Comparison of ENCODE assay signal across 8 cellular contexts in genomic region chr7:130912086-130912909, GRCh38.
A peak's percentile ranks its signal among the peaks of the same experiment; 100 is the strongest.
DNase-seq lines count a peak whose midpoint lies in the region; ATAC-seq and TF ChIP-seq lines count a peak whose summit lies in the region.

No MANE protein-coding gene starts in this region.

- peak; percentile 83 for DNase-seq in PC-3
- DNase-seq in neuronal stem cell (ENCODE audit: low spot score): no peak
- DNase-seq in NCI-H2029 treated with DMSO at 0.1 percent for 48 hours (lab: John Stamatoyannopoulos, UW): no peak
- DNase-seq in midbrain (lab: John Stamatoyannopoulos, UW): no peak

- H4K91ac ChIP-seq in neuronal stem cell (ENCODE audit: low read depth, low read length, poor library complexity): no peak overlapping the region

- ATAC-seq in GM21360 (IDR thresholded peaks at IDR 0.05; ENCODE audit: unreplicated experiment) (peak; percentile 1), PC-3 (peak; percentile 10), HG03025 (IDR thresholded peaks at IDR 0.05; ENCODE audit: low FRiP score, unreplicated experiment) (no peak)

- no peak overlapping the region for H3K23ac ChIP-seq in neuronal stem cell (ENCODE audit: low read depth, low read length, poor library complexity)

- H3K79me1 ChIP-seq in neuronal stem cell (ENCODE audit: low read depth, low read length): no peaks in the 10 kb centered on the region

- no peak overlapping the region for H2BK12ac ChIP-seq in neuronal stem cell (ENCODE audit: low read length)

- no peak overlapping the region for H3K4ac ChIP-seq in neuronal stem cell (ENCODE audit: low read length)

- H3K9ac ChIP-seq in PC-3 (ENCODE audit: low read length) (peak overlapping the region; percentile 94), duodenal mucosa (ENCODE audit: low read depth in 1 of 2, low read length in 2 of 2) (peak overlapping the region; percentile 76 to 90), neuronal stem cell (ENCODE audit: low read depth, low read length, poor library complexity) (no peak overlapping the region)

- no peaks in the 10 kb centered on the region for H3K9me2 ChIP-seq in PC-3 (replicated peaks; ENCODE audit: low read length)

- H2AK5ac ChIP-seq in neuronal stem cell (ENCODE audit: low read depth, low read length): no peak overlapping the region

- H3F3A ChIP-seq in PC-3 (ENCODE audit: low read length, unreplicated experiment): peaks cover 46% of the 10 kb centered on the region

- intact Hi-C loops in PC-3 (cut with micrococcal nuclease): loop anchor here (1.0 to 2.0 kb wide), 3 partner anchors 8 to 85 kb away; no protein-coding TSS in a partner anchor

- H3K4me3 ChIP-seq in ACC112 (ENCODE audit: low read depth, low read length) (peak overlapping the region; percentile 94), PC-3 (ENCODE audit: low read length) (peak overlapping the region; percentile 92), duodenal mucosa (ENCODE audit: low read depth in 1 of 2, low read length in 2 of 2) (peak overlapping the region; percentile 68 to 84), neuronal stem cell (ENCODE audit: low read length in 2 of 2) (peak overlapping the region in 1 of 2 donors; percentile 20)

- BruUV-seq in PC-3 (replicated peaks; lab: Mats Ljungman, UMichigan): no TSS peak

- H4K20me1 ChIP-seq in PC-3 (ENCODE audit: low read length): peaks cover 31% of the 10 kb centered on the region

- POLR2A ChIA-PET in PC-3 (lab: Charles Lee; ENCODE audit: unreplicated experiment): interaction anchor here (0.6 to 2.5 kb wide), 10 partner anchors 9 to 96 kb away, joined by 3 to 49 read pairs (median 4); no protein-coding TSS in a partner anchor

- CTCF ChIA-PET in PC-3 (lab: Charles Lee): interaction anchor here (2.6 kb wide), 1 partner anchor 15 kb away, joined by 14 read pairs; no protein-coding TSS in a partner anchor

- H3K4me1 ChIP-seq in ACC112 (ENCODE audit: control insufficient read depth, insufficient read depth, low read length, unreplicated experiment): peaks cover 49% of the 10 kb centered on the region
- peaks cover 56% of the 10 kb centered on the region for H3K4me1 ChIP-seq in PC-3 (ENCODE audit: insufficient read depth, low read length)
- H3K4me1 ChIP-seq in duodenal mucosa (ENCODE audit: control insufficient read depth in 1 of 2, insufficient read depth in 2 of 2, low read length in 2 of 2): peaks cover 70 to 78% of the 10 kb centered on the region in 2 donors
- H3K4me1 ChIP-seq in neuronal stem cell (ENCODE audit: control insufficient read depth in 2 of 2, insufficient read depth in 1 of 2, low read depth in 1 of 2, low read length in 2 of 2): peaks cover 14 to 23% of the 10 kb centered on the region in 2 donors

- H3K9me3 ChIP-seq in PC-3 (ENCODE audit: low read length) (no peaks in the 10 kb centered on the region), duodenal mucosa (ENCODE audit: control insufficient read depth in 1 of 2, low read length in 2 of 2) (no peaks in the 10 kb centered on the region), neuronal stem cell (replicated peaks in 1 of 2; ENCODE audit: control insufficient read depth in 2 of 2, insufficient read depth in 1 of 2, low read depth in 1 of 2, low read length in 2 of 2) (no peaks in the 10 kb centered on the region)

- peaks cover 26% of the 10 kb centered on the region for H3K36me3 ChIP-seq in ACC112 (ENCODE audit: insufficient read depth, low read length)
- peaks cover 37% of the 10 kb centered on the region for H3K36me3 ChIP-seq in PC-3 (ENCODE audit: low read depth, low read length)
- H3K36me3 ChIP-seq in duodenal mucosa (ENCODE audit: control insufficient read depth in 1 of 2, insufficient read depth in 2 of 2, low read length in 2 of 2): no peaks in the 10 kb centered on the region
- H3K36me3 ChIP-seq in neuronal stem cell (replicated peaks in 1 of 2; ENCODE audit: control insufficient read depth in 2 of 2, insufficient read depth in 2 of 2, low read length in 2 of 2): no peaks in the 10 kb centered on the region

- no peak overlapping the region for H4K8ac ChIP-seq in neuronal stem cell (ENCODE audit: low read depth, low read length)

- H3K14ac ChIP-seq in neuronal stem cell (ENCODE audit: low read length): no peak overlapping the region

- TF ChIP-seq CTCF in PC-3 (conservative IDR thresholded peaks at IDR 0.05; ENCODE audit: low read depth, low read length): no peak

- H2BK15ac ChIP-seq in neuronal stem cell (ENCODE audit: low read length): no peak overlapping the region

- no peak overlapping the region for H2BK5ac ChIP-seq in neuronal stem cell (ENCODE audit: low read length)

- no peak overlapping the region for H2BK120ac ChIP-seq in neuronal stem cell (ENCODE audit: low read depth, low read length)

- H2AFZ ChIP-seq in ACC112 (ENCODE audit: low read length, unreplicated experiment): no peak overlapping the region
- H2AFZ ChIP-seq in PC-3 (ENCODE audit: low read length): no peak overlapping the region
- H2AFZ ChIP-seq in neuronal stem cell (ENCODE audit: low read length): peak overlapping the region; percentile 31

- no peaks in the 10 kb centered on the region for H3K27me3 ChIP-seq in ACC112 (ENCODE audit: insufficient read depth, low read length)
- H3K27me3 ChIP-seq in PC-3 (ENCODE audit: low read length): no peaks in the 10 kb centered on the region
- H3K27me3 ChIP-seq in duodenal mucosa (ENCODE audit: control insufficient read depth in 1 of 2, insufficient read depth in 2 of 2, low read length in 2 of 2): no peaks in the 10 kb centered on the region
- H3K27me3 ChIP-seq in neuronal stem cell (ENCODE audit: control insufficient read depth in 3 of 3, insufficient read depth in 3 of 3, low read depth in 1 of 3, low read length in 3 of 3): no peaks in the 10 kb centered on the region

- H3K79me2 ChIP-seq in ACC112 (ENCODE audit: control insufficient read depth, insufficient read depth, low read length, unreplicated experiment) (peaks cover 83% of the 10 kb centered on the region), PC-3 (ENCODE audit: low read length) (peaks cover 92% of the 10 kb centered on the region)

- no CpG with 5 or more reads among the region's 9 CpGs for WGBS in neuronal stem cell (ENCODE audit: extremely low coverage in 2 of 2, insufficient read length in 2 of 2, insufficient replicate concordance in 1 of 2), 2 donors

- H3K4me2 ChIP-seq in PC-3 (ENCODE audit: low read length) (peak overlapping the region; percentile 92), neuronal stem cell (ENCODE audit: insufficient read depth, low read length, poor library complexity, severe bottlenecking) (no peak overlapping the region)

- H3K27ac ChIP-seq in ACC112 (ENCODE audit: low read depth, low read length): peak overlapping the region; percentile 99
- H3K27ac ChIP-seq in PC-3 (ENCODE audit: low read length): peak overlapping the region; percentile 99
- peak overlapping the region; percentile 80 for H3K27ac ChIP-seq in duodenal mucosa (ENCODE audit: low read depth, low read length)
- H3K27ac ChIP-seq in neuronal stem cell (replicated peaks; ENCODE audit: low read length): no peak overlapping the region

- peak overlapping the region; percentile 24 for H3K18ac ChIP-seq in neuronal stem cell (ENCODE audit: low read length)
